Comparison of ENCODE assay signal across 1 cellular context in genomic region chr15:40103124-40103858, GRCh38.
TF ChIP-seq lines count a peak whose summit lies in the region.

No MANE protein-coding gene starts in this region.

TF ChIP-seq in SK-N-SH treated with all-trans-retinoic acid at 6 μM for 48 hours, 23 proteins besides CTCF, POLR2A, EP300 and RAD21 (continued from another document):
- TF ChIP-seq POU6F1 (CRISPR knock-in tag; IDR thresholded peaks at IDR 0.05; ENCODE audit: borderline replicate concordance, low read depth) (no peak), ZNF565 (CRISPR knock-in tag; conservative IDR thresholded peaks at IDR 0.05; ENCODE audit: low read depth) (no peak), SNAI2 (CRISPR knock-in tag; IDR thresholded peaks at IDR 0.05) (peak; percentile 60; the same call in 1 of the 2 replicates)
